In genomic region chr3:142578309-142579223, GRCh38 we compare ENCODE assay signal across 1 cellular context.
TF ChIP-seq lines count a peak whose summit lies in the region.

Gene ATR, minus strand, starts transcription at chr3:142578733. Its CDS starts 29 bp downstream, at chr3:142578704.

TF ChIP-seq in H1, 55 proteins besides CTCF, POLR2A, EP300 and RAD21 (continued from another document):
- TF ChIP-seq ATF3 (IDR thresholded peaks at IDR 0.05; ENCODE audit: insufficient read depth, low read depth, low read length): no peak
- TF ChIP-seq, protein P1, sequence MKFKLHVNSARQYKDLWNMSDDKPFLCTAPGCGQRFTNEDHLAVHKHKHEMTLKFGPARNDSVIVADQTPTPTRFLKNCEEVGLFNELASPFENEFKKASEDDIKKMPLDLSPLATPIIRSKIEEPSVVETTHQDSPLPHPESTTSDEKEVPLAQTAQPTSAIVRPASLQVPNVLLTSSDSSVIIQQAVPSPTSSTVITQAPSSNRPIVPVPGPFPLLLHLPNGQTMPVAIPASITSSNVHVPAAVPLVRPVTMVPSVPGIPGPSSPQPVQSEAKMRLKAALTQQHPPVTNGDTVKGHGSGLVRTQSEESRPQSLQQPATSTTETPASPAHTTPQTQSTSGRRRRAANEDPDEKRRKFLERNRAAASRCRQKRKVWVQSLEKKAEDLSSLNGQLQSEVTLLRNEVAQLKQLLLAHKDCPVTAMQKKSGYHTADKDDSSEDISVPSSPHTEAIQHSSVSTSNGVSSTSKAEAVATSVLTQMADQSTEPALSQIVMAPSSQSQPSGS (IDR thresholded peaks at IDR 0.05; ENCODE audit: low read length): peak; percentile 74; the same call in 1 of the 2 replicates
- no peak for TF ChIP-seq MAFK (IDR thresholded peaks at IDR 0.05; ENCODE audit: low read depth, low read length)
- TF ChIP-seq, protein P2, sequence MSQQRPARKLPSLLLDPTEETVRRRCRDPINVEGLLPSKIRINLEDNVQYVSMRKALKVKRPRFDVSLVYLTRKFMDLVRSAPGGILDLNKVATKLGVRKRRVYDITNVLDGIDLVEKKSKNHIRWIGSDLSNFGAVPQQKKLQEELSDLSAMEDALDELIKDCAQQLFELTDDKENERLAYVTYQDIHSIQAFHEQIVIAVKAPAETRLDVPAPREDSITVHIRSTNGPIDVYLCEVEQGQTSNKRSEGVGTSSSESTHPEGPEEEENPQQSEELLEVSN (IDR thresholded peaks at IDR 0.05): peak; percentile 64
- peak; percentile 77 for TF ChIP-seq CREB1 (IDR thresholded peaks at IDR 0.05)
- peak; percentile 45; the same call in 1 of the 2 replicates for TF ChIP-seq KDM1A (IDR thresholded peaks at IDR 0.05; ENCODE audit: borderline replicate concordance, low read length)
- 0 out of 2 replicates have a peak, but pooled peaks have one; percentile 64 for TF ChIP-seq TCF12 (IDR thresholded peaks at IDR 0.05; ENCODE audit: low read depth, low read length)
- TF ChIP-seq RNF2 (IDR thresholded peaks at IDR 0.05; ENCODE audit: borderline replicate concordance, low read depth, low read length, missing control alignments, poor library complexity, severe bottlenecking): no peak
- TF ChIP-seq CTBP2 (IDR thresholded peaks at IDR 0.05; ENCODE audit: borderline replicate concordance, insufficient read depth, insufficient read length, low read length): peak; percentile 85
- peak; percentile 45; the same call in 1 of the 2 replicates for TF ChIP-seq CEBPB (IDR thresholded peaks at IDR 0.05; ENCODE audit: low read depth, low read length)
- peak; percentile 81 for TF ChIP-seq SP1 (IDR thresholded peaks at IDR 0.05; ENCODE audit: low read depth, low read length)
- no peak for TF ChIP-seq JUN (IDR thresholded peaks at IDR 0.05; ENCODE audit: low read depth, low read length)
- peak; percentile 90 for TF ChIP-seq PHF8 (conservative IDR thresholded peaks at IDR 0.05; ENCODE audit: low read depth, low read length)
- TF ChIP-seq TEAD4 (IDR thresholded peaks at IDR 0.05; ENCODE audit: low read depth, low read length): no peak
- TF ChIP-seq SRF (IDR thresholded peaks at IDR 0.05; ENCODE audit: low read depth, low read length): no peak
- TF ChIP-seq BRCA1 (IDR thresholded peaks at IDR 0.05; ENCODE audit: low read depth, low read length): no peak
- no peak for TF ChIP-seq KDM5A (IDR thresholded peaks at IDR 0.05; ENCODE audit: low read length)
- TF ChIP-seq SP4 (IDR thresholded peaks at IDR 0.05; ENCODE audit: low read length): no peak
- no peak for TF ChIP-seq ZNF274 (IDR thresholded peaks at IDR 0.05; ENCODE audit: borderline replicate concordance, extremely low read depth, low read length)
- peak; percentile 96 for TF ChIP-seq KDM4A (IDR thresholded peaks at IDR 0.05; ENCODE audit: low read depth, low read length, severe bottlenecking)
- TF ChIP-seq BCL11A (IDR thresholded peaks at IDR 0.05; ENCODE audit: low read depth in 2 of 2, low read length in 2 of 2): no peak
- no peak for TF ChIP-seq BACH1 (IDR thresholded peaks at IDR 0.05; ENCODE audit: low read length)
- peak; percentile 78 to 88; a peak in 2 of 4 replicates for TF ChIP-seq SIN3A (conservative IDR thresholded peaks at IDR 0.05 in 1 of 2, IDR thresholded peaks at IDR 0.05 in 1 of 2; ENCODE audit: low read depth in 1 of 2, low read length in 2 of 2)
- peak; percentile 96 for TF ChIP-seq TAF1 (IDR thresholded peaks at IDR 0.05; ENCODE audit: low read depth, low read length)
- TF ChIP-seq CHD1 (IDR thresholded peaks at IDR 0.05; ENCODE audit: low read depth, low read length): no peak
- peak; percentile 96 for TF ChIP-seq ASH2L (IDR thresholded peaks at IDR 0.05; ENCODE audit: low read length)
- peak; percentile 44 for TF ChIP-seq NANOG (IDR thresholded peaks at IDR 0.05; ENCODE audit: insufficient read depth, low read depth, low read length, poor library complexity, severe bottlenecking)
- TF ChIP-seq CBX5 (IDR thresholded peaks at IDR 0.05; ENCODE audit: low read depth, low read length): no peak
- TF ChIP-seq NRF1 (IDR thresholded peaks at IDR 0.05; ENCODE audit: low read depth, low read length): peak; percentile 8; the same call in 1 of the 2 replicates
- TF ChIP-seq MAX (IDR thresholded peaks at IDR 0.05): peak; percentile 92
- TF ChIP-seq HDAC6 (IDR thresholded peaks at IDR 0.05; ENCODE audit: low read depth, low read length): no peak
- TF ChIP-seq RFX5 (IDR thresholded peaks at IDR 0.05; ENCODE audit: borderline replicate concordance, low read depth, low read length): no peak
- no peak for TF ChIP-seq SIRT6 (IDR thresholded peaks at IDR 0.05; ENCODE audit: low read length)
- peak; percentile 92 for TF ChIP-seq POLR2AphosphoS5 (IDR thresholded peaks at IDR 0.05; ENCODE audit: low read depth, low read length)
- TF ChIP-seq, protein P3, sequence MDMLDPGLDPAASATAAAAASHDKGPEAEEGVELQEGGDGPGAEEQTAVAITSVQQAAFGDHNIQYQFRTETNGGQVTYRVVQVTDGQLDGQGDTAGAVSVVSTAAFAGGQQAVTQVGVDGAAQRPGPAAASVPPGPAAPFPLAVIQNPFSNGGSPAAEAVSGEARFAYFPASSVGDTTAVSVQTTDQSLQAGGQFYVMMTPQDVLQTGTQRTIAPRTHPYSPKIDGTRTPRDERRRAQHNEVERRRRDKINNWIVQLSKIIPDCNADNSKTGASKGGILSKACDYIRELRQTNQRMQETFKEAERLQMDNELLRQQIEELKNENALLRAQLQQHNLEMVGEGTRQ (IDR thresholded peaks at IDR 0.05; ENCODE audit: low read length): peak; percentile 18; the same call in 1 of the 2 replicates
- no peak for TF ChIP-seq JUND (IDR thresholded peaks at IDR 0.05; ENCODE audit: low read length)
- peak; percentile 79; the same call in 1 of the 2 replicates for TF ChIP-seq GABPA (IDR thresholded peaks at IDR 0.05; ENCODE audit: borderline replicate concordance, insufficient read depth, low read length)
- TF ChIP-seq CHD7 (IDR thresholded peaks at IDR 0.05; ENCODE audit: insufficient replicate concordance, low read length): no peak
- TF ChIP-seq TBP (IDR thresholded peaks at IDR 0.05; ENCODE audit: low read depth, low read length): peak; percentile 87
- TF ChIP-seq FOSL1 (IDR thresholded peaks at IDR 0.05; ENCODE audit: insufficient read depth, low read depth, low read length): peak; percentile 97
- TF ChIP-seq EGR1 (IDR thresholded peaks at IDR 0.05; ENCODE audit: borderline replicate concordance, low read depth, low read length): peak; percentile 89
- TF ChIP-seq CBX8 (IDR thresholded peaks at IDR 0.05; ENCODE audit: borderline replicate concordance, low read depth, low read length): no peak
- TF ChIP-seq SIX5 (IDR thresholded peaks at IDR 0.05; ENCODE audit: low read depth, low read length): no peak; the same call in 1 of the 2 replicates
- TF ChIP-seq SP2 (IDR thresholded peaks at IDR 0.05; ENCODE audit: low read length): no peak
- TF ChIP-seq SUZ12 (IDR thresholded peaks at IDR 0.05; ENCODE audit: low read length): no peak
- TF ChIP-seq RBBP5 (IDR thresholded peaks at IDR 0.05; ENCODE audit: borderline replicate concordance, low read depth, low read length): peak; percentile 95
- TF ChIP-seq POU5F1 (IDR thresholded peaks at IDR 0.05; ENCODE audit: low read depth, low read length): no peak
TF ChIP-seq in H1: peak in this region for 28.
